1 cellular context compared by ENCODE assay signal in genomic region chrX:55160685-55161552, GRCh38.
A peak's percentile ranks its signal among the peaks of the same experiment; 100 is the strongest.
TF ChIP-seq lines count a peak whose summit lies in the region.

No MANE protein-coding gene starts in this region.

TF ChIP-seq in HepG2, 621 proteins besides CTCF, POLR2A, EP300 and RAD21 (continued from another document and continues in another):
- no peak for TF ChIP-seq SKIL (CRISPR knock-in tag; IDR thresholded peaks at IDR 0.05; ENCODE audit: borderline replicate concordance)
- no peak; the same call in 1 of the 2 replicates for TF ChIP-seq THRA (CRISPR knock-in tag; IDR thresholded peaks at IDR 0.05; ENCODE audit: borderline replicate concordance)
- no peak for TF ChIP-seq SNAPC2 (CRISPR knock-in tag; IDR thresholded peaks at IDR 0.05)
- TF ChIP-seq MAFK (conservative IDR thresholded peaks at IDR 0.05 in 1 of 2, IDR thresholded peaks at IDR 0.05 in 1 of 2; ENCODE audit: low read length in 2 of 2), result no peak
- TF ChIP-seq ZNF800 (CRISPR knock-in tag; IDR thresholded peaks at IDR 0.05), result 0 out of 2 replicates have a peak, but pooled peaks have one; percentile 38
- TF ChIP-seq ZNF34 (CRISPR knock-in tag; IDR thresholded peaks at IDR 0.05; ENCODE audit: borderline replicate concordance), result no peak
- peak; percentile 76 for TF ChIP-seq ZFY (CRISPR knock-in tag; IDR thresholded peaks at IDR 0.05)
- TF ChIP-seq ARNT (IDR thresholded peaks at IDR 0.05), result no peak
- no peak for TF ChIP-seq RARG (CRISPR knock-in tag; IDR thresholded peaks at IDR 0.05; ENCODE audit: low read depth)
- TF ChIP-seq HES4 (CRISPR knock-in tag; IDR thresholded peaks at IDR 0.05; ENCODE audit: borderline replicate concordance), result no peak
- no peak for TF ChIP-seq THYN1 (CRISPR knock-in tag; IDR thresholded peaks at IDR 0.05; ENCODE audit: borderline replicate concordance, low read depth)
- TF ChIP-seq NBN (conservative IDR thresholded peaks at IDR 0.05), result no peak
- TF ChIP-seq ZNF121 (CRISPR knock-in tag; IDR thresholded peaks at IDR 0.05), result no peak
- TF ChIP-seq ATM (IDR thresholded peaks at IDR 0.05; ENCODE audit: borderline replicate concordance), result no peak
- TF ChIP-seq FLYWCH1 (CRISPR knock-in tag; IDR thresholded peaks at IDR 0.05), result no peak
- TF ChIP-seq POGK (CRISPR knock-in tag; conservative IDR thresholded peaks at IDR 0.05), result 0 out of 2 replicates have a peak, but pooled peaks have one; percentile 8
- no peak for TF ChIP-seq ZNF644 (CRISPR knock-in tag; IDR thresholded peaks at IDR 0.05; ENCODE audit: low read depth)
- TF ChIP-seq E2F2 (CRISPR knock-in tag; IDR thresholded peaks at IDR 0.05; ENCODE audit: borderline replicate concordance), result no peak
- TF ChIP-seq ERF (CRISPR knock-in tag; IDR thresholded peaks at IDR 0.05), result no peak
- peak; percentile 53; the same call in 1 of the 2 replicates for TF ChIP-seq SPEN (CRISPR knock-in tag; IDR thresholded peaks at IDR 0.05; ENCODE audit: low read depth)
- no peak for TF ChIP-seq ZNF562 (CRISPR knock-in tag; IDR thresholded peaks at IDR 0.05; ENCODE audit: borderline replicate concordance)
- no peak for TF ChIP-seq ZNF44 (CRISPR knock-in tag; IDR thresholded peaks at IDR 0.05)
- no peak for TF ChIP-seq ZBTB40 (IDR thresholded peaks at IDR 0.05)
- TF ChIP-seq ZBTB40 (CRISPR knock-in tag; IDR thresholded peaks at IDR 0.05), result peak; percentile 42; the same call in 1 of the 2 replicates
- no peak for TF ChIP-seq RAD51 (IDR thresholded peaks at IDR 0.05; ENCODE audit: borderline replicate concordance)
- no peak for TF ChIP-seq SIX4 (CRISPR knock-in tag; IDR thresholded peaks at IDR 0.05)
- TF ChIP-seq KDM5A (IDR thresholded peaks at IDR 0.05; ENCODE audit: borderline replicate concordance, low read length), result peak; percentile 97
- TF ChIP-seq ATRX (CRISPR knock-in tag; IDR thresholded peaks at IDR 0.05; ENCODE audit: borderline replicate concordance), result no peak
- no peak for TF ChIP-seq NFATC3 (CRISPR knock-in tag; IDR thresholded peaks at IDR 0.05)
- no peak for TF ChIP-seq ZNF276 (CRISPR knock-in tag; IDR thresholded peaks at IDR 0.05; ENCODE audit: low read depth)
- no peak for TF ChIP-seq RBAK (CRISPR knock-in tag; IDR thresholded peaks at IDR 0.05)
- TF ChIP-seq ZNF383 (CRISPR knock-in tag; IDR thresholded peaks at IDR 0.05; ENCODE audit: borderline replicate concordance), result no peak
- TF ChIP-seq ZSCAN31 (CRISPR knock-in tag; IDR thresholded peaks at IDR 0.05; ENCODE audit: low read depth), result peak; percentile 80; the same call in 1 of the 2 replicates
- no peak for TF ChIP-seq NFIB (CRISPR knock-in tag; IDR thresholded peaks at IDR 0.05; ENCODE audit: borderline replicate concordance)
- TF ChIP-seq DNMT3B (CRISPR knock-in tag; conservative IDR thresholded peaks at IDR 0.05), result no peak
- TF ChIP-seq ZNF549 (CRISPR knock-in tag; IDR thresholded peaks at IDR 0.05), result no peak
- no peak for TF ChIP-seq HHEX (CRISPR knock-in tag; IDR thresholded peaks at IDR 0.05)
- peak; percentile 95 for TF ChIP-seq GABPB1 (CRISPR knock-in tag; IDR thresholded peaks at IDR 0.05)
- TF ChIP-seq RFX3 (CRISPR knock-in tag; IDR thresholded peaks at IDR 0.05), result peak; percentile 78
- TF ChIP-seq ONECUT2 (CRISPR knock-in tag; IDR thresholded peaks at IDR 0.05), result no peak
- TF ChIP-seq ZNF597 (CRISPR knock-in tag; IDR thresholded peaks at IDR 0.05), result no peak
- TF ChIP-seq PHB2 (IDR thresholded peaks at IDR 0.05; ENCODE audit: partially characterized antibody), result no peak
- TF ChIP-seq THAP11 (CRISPR knock-in tag; IDR thresholded peaks at IDR 0.05), result peak; percentile 76
- no peak for TF ChIP-seq NR2F1 (CRISPR knock-in tag; IDR thresholded peaks at IDR 0.05)
- no peak for TF ChIP-seq ZNF343 (CRISPR knock-in tag; IDR thresholded peaks at IDR 0.05)
- TF ChIP-seq MEIS1 (CRISPR knock-in tag; IDR thresholded peaks at IDR 0.05; ENCODE audit: borderline replicate concordance), result no peak
- no peak for TF ChIP-seq ZNF510 (CRISPR knock-in tag; IDR thresholded peaks at IDR 0.05; ENCODE audit: low read depth)
